9 cellular contexts compared by ENCODE assay signal in genomic region chr6:151284431-151285060, GRCh38. TPM values are rescaled to one million over a fixed set of nuclear protein-coding genes. Genes with fewer than 3 reads are reported as not detected.
DNase-seq lines count a peak whose midpoint lies in the region; ATAC-seq, FAIRE-seq and TF ChIP-seq lines count a peak whose summit lies in the region.
"Had no signal": no experiment of that assay in that cellular context is flagged by ENCODE, and none has a peak within 500 bp of the region (broad histone marks: within the 10 kb centered on the region; RNA-seq: fewer than 3 reads in every experiment).

No MANE protein-coding gene starts in this region.

- DNase-seq in A673 (ENCODE audit: low spot score) (peak; percentile 36), GM18507 (ENCODE audit: extremely low spot score, insufficient read length, low read depth) (peak; percentile 11), SW 1271 (lab: John Stamatoyannopoulos, UW) (no peak), iPS-NIHi7 (ENCODE audit: extremely low spot score) (no peak)
- DNase-seq: cerebellar nuclear complex had no signal

- 64 to 78% methylated on average over 5 to 6 of the region's 6 CpGs for WGBS in gastroesophageal sphincter (ENCODE audit: low coverage in 1 of 2), 2 donors

- H3K27ac ChIP-seq in A673 (ENCODE audit: low read depth, low read length, poor library complexity, severe bottlenecking), result peak overlapping the region; percentile 21
- H3K27ac ChIP-seq in gastroesophageal sphincter, result peak overlapping the region; percentile 44 to 72 (median 68)

- CTCF ChIA-PET in A673 (lab: Charles Lee), result interaction anchor here (1.0 kb wide), 1 partner anchor 40 kb away, joined by 4 read pairs; no protein-coding TSS in a partner anchor

- FAIRE-seq in GM18507 (lab: Jason Lieb, UNC), result no peak

- peak; percentile 41 for ATAC-seq in HG03565 (IDR thresholded peaks at IDR 0.05; ENCODE audit: unreplicated experiment)
- ATAC-seq in gastroesophageal sphincter, result no peak
- no peak for ATAC-seq in HG02623 (IDR thresholded peaks at IDR 0.05; ENCODE audit: unreplicated experiment)
- ATAC-seq in GM18517 (IDR thresholded peaks at IDR 0.05; ENCODE audit: unreplicated experiment), result no peak

- no peaks in the 10 kb centered on the region for H3K36me3 ChIP-seq in A673 (ENCODE audit: insufficient read depth, low read length, poor library complexity, severe bottlenecking)
- no peaks in the 10 kb centered on the region for H3K36me3 ChIP-seq in gastroesophageal sphincter

- TF ChIP-seq CTCF in A673 (conservative IDR thresholded peaks at IDR 0.05; ENCODE audit: low read depth, low read length), result no peak
- no peak for TF ChIP-seq CTCF in gastroesophageal sphincter (IDR thresholded peaks at IDR 0.05)

- no peaks in the 10 kb centered on the region for H3K9me3 ChIP-seq in A673 (ENCODE audit: low read depth, low read length, poor library complexity, severe bottlenecking)
- H3K9me3 ChIP-seq in gastroesophageal sphincter, result no peaks in the 10 kb centered on the region

- H3K4me3 ChIP-seq in A673 (ENCODE audit: low read depth, low read length, poor library complexity, severe bottlenecking) (no peak overlapping the region), gastroesophageal sphincter (no peak overlapping the region)

- BruUV-seq in A673 (replicated peaks; lab: Mats Ljungman, UMichigan), result no TSS peak

- no peaks in the 10 kb centered on the region for H3K27me3 ChIP-seq in A673 (replicated peaks; ENCODE audit: insufficient read depth, low read depth, low read length, poor library complexity)
- no peaks in the 10 kb centered on the region for H3K27me3 ChIP-seq in gastroesophageal sphincter

- H3K4me1 ChIP-seq in A673 (ENCODE audit: insufficient read depth, low read length, poor library complexity, severe bottlenecking), result peaks cover 20% of the 10 kb centered on the region
- H3K4me1 ChIP-seq in gastroesophageal sphincter, result peaks cover 0 to 68% (median 13%) of the 10 kb centered on the region in 3 donors

- POLR2A ChIA-PET in A673 (lab: Charles Lee; ENCODE audit: low non-redundant PET), result no interaction called here

- no peak for TF ChIP-seq POLR2A in gastroesophageal sphincter (IDR thresholded peaks at IDR 0.05)

- no peak for TF ChIP-seq EP300 in gastroesophageal sphincter (IDR thresholded peaks at IDR 0.05)

- intact Hi-C loops in A673 (cut with micrococcal nuclease; ENCODE audit: unreplicated experiment), result no loop called here

RNA-seq across cellular contexts. Expression of gene AKAP12, which starts 44.8 kb away (rescaled TPM):
- total RNA-seq in A673 (2021) (37.3 and 40.0 TPM in 2 replicates), gastroesophageal sphincter (100 to 1,000 TPM; 150 to 245 (median 185) TPM)

Comparison
In these comparisons a context has a peak if more than half of its experiments do, and no peak if none do; other contexts are left out.
1. DNase-seq: peak in A673 (single experiment) and GM18507 (single experiment); none in SW 1271 (0 of 2) and iPS-NIHi7 (single experiment).